Comparison of ENCODE assay signal across 18 cellular contexts in genomic region chr6:163466839-163467390, GRCh38. TPM values are rescaled to one million over a fixed set of nuclear protein-coding genes. Genes with fewer than 3 reads are reported as not detected.
DNase-seq lines count a peak whose midpoint lies in the region; ATAC-seq, FAIRE-seq and TF ChIP-seq lines count a peak whose summit lies in the region.
"Had no signal": no experiment of that assay in that cellular context is flagged by ENCODE, and none has a peak within 500 bp of the region (broad histone marks: within the 10 kb centered on the region; RNA-seq: fewer than 3 reads in every experiment).

No MANE protein-coding gene starts in this region.

- peaks cover 3% of the 10 kb centered on the region for H3F3A ChIP-seq in SK-N-SH (replicated peaks; ENCODE audit: insufficient read depth)

- no peak for DNase-seq in left ventricle myocardium inferior
- no peak for DNase-seq in right atrium auricular region (ENCODE audit: low spot score)
- DNase-seq in astrocyte (ENCODE audit: low read depth), result peak; percentile 20
- no peak for DNase-seq in left ventricle myocardium superior
- DNase-seq in upper lobe of right lung, result no peak
- DNase-seq in SK-N-SH, result no peak
- no peak for DNase-seq in medulla oblongata (ENCODE audit: extremely low spot score)
- DNase-seq: DMS153; MV-4-11; NCI-H187 treated with DMSO at 0.1 percent for 48 hours; NCI-H345; NCI-H526; NK-92 treated with Interleukin-12 subunit alpha and Interleukin-12 subunit beta, amount 100 ng/mL, for 24 hours had no signal

- peaks cover 19% of the 10 kb centered on the region for H3K36me3 Mint-ChIP-seq in astrocyte (ENCODE audit: low read depth, unreplicated experiment)

- H3K27me3 Mint-ChIP-seq in astrocyte (ENCODE audit: low read depth, unreplicated experiment), result no peaks in the 10 kb centered on the region

- H3K4me3 Mint-ChIP-seq in astrocyte (ENCODE audit: unreplicated experiment), result no peak overlapping the region

- POLR2A ChIA-PET in SK-N-SH (lab: Yijun Ruan, JAX), result no interaction called here

- H3K4me1 Mint-ChIP-seq in astrocyte (ENCODE audit: low read depth, unreplicated experiment), result peaks cover 26% of the 10 kb centered on the region

- intact Hi-C loops in left ventricle myocardium inferior (cut with micrococcal nuclease), result no loop called here
- intact Hi-C loops in left ventricle myocardium superior (cut with micrococcal nuclease), result no loop called here
- intact Hi-C loops in upper lobe of right lung (cut with DNase I), result no loop called here

- TF ChIP-seq EP300 in SK-N-SH (IDR thresholded peaks at IDR 0.05; ENCODE audit: borderline replicate concordance in 1 of 2, low read depth in 1 of 2, low read length in 1 of 2), result no peak

- H3K79me2 ChIP-seq in astrocyte (ENCODE audit: insufficient read depth, low read length), result peaks cover 99% of the 10 kb centered on the region
- H3K79me2 ChIP-seq in SK-N-SH (ENCODE audit: insufficient read depth), result peaks cover 100% of the 10 kb centered on the region

- H3K4me2 ChIP-seq in astrocyte (ENCODE audit: low read length) (no peak overlapping the region), SK-N-SH (no peak overlapping the region)

- H3K36me3 ChIP-seq in left ventricle myocardium inferior, result peaks cover 17% of the 10 kb centered on the region
- H3K36me3 ChIP-seq in right atrium auricular region, result no peaks in the 10 kb centered on the region
- no peaks in the 10 kb centered on the region for H3K36me3 ChIP-seq in astrocyte (ENCODE audit: insufficient read depth, low read length)
- H3K36me3 ChIP-seq in upper lobe of right lung, result peaks cover 4% of the 10 kb centered on the region
- H3K36me3 ChIP-seq in SK-N-SH (replicated peaks in 1 of 2; ENCODE audit: control insufficient read depth in 1 of 2, insufficient read depth in 2 of 2, low read length in 1 of 2), result peaks cover 5 to 49% of the 10 kb centered on the region in 2 experiments

- H3K9me3 Mint-ChIP-seq in astrocyte (ENCODE audit: unreplicated experiment), result peaks cover 11% of the 10 kb centered on the region

- H3K9me2 ChIP-seq in SK-N-SH, result no peaks in the 10 kb centered on the region

- H3K4me3 ChIP-seq in left ventricle myocardium inferior (no peak overlapping the region), right atrium auricular region (no peak overlapping the region), astrocyte (ENCODE audit: insufficient read depth, low read depth, low read length) (no peak overlapping the region), upper lobe of right lung (no peak overlapping the region), SK-N-SH (ENCODE audit: low read depth in 2 of 2, low read length in 1 of 2) (no peak overlapping the region)
- H3K4me3 ChIP-seq: HAP-1 had no signal

- H3K27ac Mint-ChIP-seq in astrocyte (ENCODE audit: unreplicated experiment), result peak overlapping the region; percentile 45

- H4K20me1 ChIP-seq in astrocyte (ENCODE audit: insufficient read depth, low read length) (peaks cover 52% of the 10 kb centered on the region), SK-N-SH (ENCODE audit: insufficient read depth) (peaks cover 12% of the 10 kb centered on the region)

- H3K27me3 ChIP-seq in left ventricle myocardium inferior (ENCODE audit: low read depth) (no peaks in the 10 kb centered on the region), right atrium auricular region (no peaks in the 10 kb centered on the region), astrocyte (ENCODE audit: insufficient read depth, low read length) (no peaks in the 10 kb centered on the region), upper lobe of right lung (no peaks in the 10 kb centered on the region), SK-N-SH (ENCODE audit: insufficient read depth) (no peaks in the 10 kb centered on the region)

- H3K4me1 ChIP-seq in left ventricle myocardium inferior (peaks cover 90% of the 10 kb centered on the region), right atrium auricular region (peaks cover 0 to 58% of the 10 kb centered on the region in 2 donors), astrocyte (ENCODE audit: insufficient read depth, low read length) (no peaks in the 10 kb centered on the region), upper lobe of right lung (peaks cover 1% of the 10 kb centered on the region), SK-N-SH (ENCODE audit: control insufficient read depth in 1 of 2, insufficient read depth in 2 of 2, low read depth in 1 of 2, low read length in 1 of 2) (no peaks in the 10 kb centered on the region; a peak in 1 of 4 replicates)
- H3K4me1 ChIP-seq: HAP-1 had no signal

- H3K9ac ChIP-seq in astrocyte (ENCODE audit: low read length), result no peak overlapping the region
- H3K9ac ChIP-seq in SK-N-SH, result no peak overlapping the region

- no peak for FAIRE-seq in astrocyte (lab: Jason Lieb, UNC)
- FAIRE-seq: HTR-8/SVneo had no signal

- ATAC-seq in left ventricle myocardium superior (peak; percentile 16), upper lobe of right lung (peak; percentile 30), GM18867 (IDR thresholded peaks at IDR 0.05; ENCODE audit: unreplicated experiment) (no peak)

- H3K9me3 ChIP-seq in left ventricle myocardium inferior (replicated peaks), result peaks cover 18% of the 10 kb centered on the region
- peaks cover 0 to 13% of the 10 kb centered on the region in 2 donors for H3K9me3 ChIP-seq in right atrium auricular region
- no peaks in the 10 kb centered on the region for H3K9me3 ChIP-seq in astrocyte (ENCODE audit: insufficient read depth, low read depth, low read length)
- peaks cover 11% of the 10 kb centered on the region for H3K9me3 ChIP-seq in upper lobe of right lung
- H3K9me3 ChIP-seq in SK-N-SH, result peaks cover 20% of the 10 kb centered on the region

- 100% methylated on average over 3 of the region's 3 CpGs for WGBS in SK-N-SH (ENCODE audit: low lambda C conversion rate)

- CTCF ChIA-PET in SK-N-SH (lab: Yijun Ruan, JAX), result no interaction called here

- no peak for TF ChIP-seq CTCF in left ventricle myocardium inferior (IDR thresholded peaks at IDR 0.05; ENCODE audit: borderline replicate concordance)
- TF ChIP-seq CTCF in right atrium auricular region (IDR thresholded peaks at IDR 0.05), result no peak
- TF ChIP-seq CTCF in astrocyte (IDR thresholded peaks at IDR 0.05; ENCODE audit: insufficient read depth, low read depth, low read length), result no peak
- no peak for TF ChIP-seq CTCF in upper lobe of right lung (IDR thresholded peaks at IDR 0.05)
- TF ChIP-seq CTCF in SK-N-SH (IDR thresholded peaks at IDR 0.05), result no peak

- H2AFZ ChIP-seq in astrocyte (ENCODE audit: low read depth, low read length) (no peak overlapping the region), SK-N-SH (ENCODE audit: low read depth) (no peak overlapping the region)

- H3K27ac ChIP-seq in left ventricle myocardium inferior (replicated peaks), result peak overlapping the region; percentile 32
- no peak overlapping the region for H3K27ac ChIP-seq in right atrium auricular region
- H3K27ac ChIP-seq in astrocyte (ENCODE audit: low read depth, low read length), result no peak overlapping the region
- no peak overlapping the region for H3K27ac ChIP-seq in upper lobe of right lung
- H3K27ac ChIP-seq in SK-N-SH (ENCODE audit: low read depth in 2 of 2, low read length in 1 of 2), result no peak overlapping the region; a peak in 1 of 4 replicates
- H3K27ac ChIP-seq: C4-2B, HL-60 had no signal

- no peak for TF ChIP-seq RAD21 in SK-N-SH (IDR thresholded peaks at IDR 0.05; ENCODE audit: low read length)

TF ChIP-seq in SK-N-SH, 30 proteins besides CTCF, POLR2A, EP300 and RAD21 (continues in another document):
- TF ChIP-seq FOXM1 (IDR thresholded peaks at IDR 0.05; ENCODE audit: low read depth), result no peak
- no peak for TF ChIP-seq REST (IDR thresholded peaks at IDR 0.05; ENCODE audit: low read depth, low read length)
- no peak for TF ChIP-seq EZH2phosphoT487 (IDR thresholded peaks at IDR 0.05; ENCODE audit: borderline replicate concordance, low read depth)
- TF ChIP-seq NRF1 (IDR thresholded peaks at IDR 0.05; ENCODE audit: low read depth, low read length), result no peak
- TF ChIP-seq IRF3 (IDR thresholded peaks at IDR 0.05; ENCODE audit: low read depth, low read length), result no peak
- no peak for TF ChIP-seq RCOR1 (IDR thresholded peaks at IDR 0.05; ENCODE audit: low read length)
- TF ChIP-seq MEF2A (IDR thresholded peaks at IDR 0.05; ENCODE audit: borderline replicate concordance, low read depth), result no peak

RNA-seq across cellular contexts. Expression of gene QKI, which starts 52.4 kb away (rescaled TPM):
- 449 TPM for total RNA-seq in left ventricle myocardium inferior
- total RNA-seq in right atrium auricular region, result 100 to 1,000 TPM; 366 to 434 TPM
- total RNA-seq in astrocyte, result 202 and 204 TPM in 2 replicates
- 502 TPM for total RNA-seq in left ventricle myocardium superior
- 234 TPM for total RNA-seq in upper lobe of right lung
- polyA plus RNA-seq in SK-N-SH (2012; rRNA removed), result 51.1 and 67.2 TPM in 2 replicates
- 51.1 and 60.4 TPM in 2 replicates for polyA plus RNA-seq in SK-N-SH (2012; cell fraction: cytosol; rRNA removed)
- polyA plus RNA-seq in SK-N-SH (2012; cell fraction: nucleus; rRNA removed), result 38.2 and 48.8 TPM in 2 replicates
